Comparison of ENCODE assay signal across 7 cellular contexts in the genomic region with DNA sequence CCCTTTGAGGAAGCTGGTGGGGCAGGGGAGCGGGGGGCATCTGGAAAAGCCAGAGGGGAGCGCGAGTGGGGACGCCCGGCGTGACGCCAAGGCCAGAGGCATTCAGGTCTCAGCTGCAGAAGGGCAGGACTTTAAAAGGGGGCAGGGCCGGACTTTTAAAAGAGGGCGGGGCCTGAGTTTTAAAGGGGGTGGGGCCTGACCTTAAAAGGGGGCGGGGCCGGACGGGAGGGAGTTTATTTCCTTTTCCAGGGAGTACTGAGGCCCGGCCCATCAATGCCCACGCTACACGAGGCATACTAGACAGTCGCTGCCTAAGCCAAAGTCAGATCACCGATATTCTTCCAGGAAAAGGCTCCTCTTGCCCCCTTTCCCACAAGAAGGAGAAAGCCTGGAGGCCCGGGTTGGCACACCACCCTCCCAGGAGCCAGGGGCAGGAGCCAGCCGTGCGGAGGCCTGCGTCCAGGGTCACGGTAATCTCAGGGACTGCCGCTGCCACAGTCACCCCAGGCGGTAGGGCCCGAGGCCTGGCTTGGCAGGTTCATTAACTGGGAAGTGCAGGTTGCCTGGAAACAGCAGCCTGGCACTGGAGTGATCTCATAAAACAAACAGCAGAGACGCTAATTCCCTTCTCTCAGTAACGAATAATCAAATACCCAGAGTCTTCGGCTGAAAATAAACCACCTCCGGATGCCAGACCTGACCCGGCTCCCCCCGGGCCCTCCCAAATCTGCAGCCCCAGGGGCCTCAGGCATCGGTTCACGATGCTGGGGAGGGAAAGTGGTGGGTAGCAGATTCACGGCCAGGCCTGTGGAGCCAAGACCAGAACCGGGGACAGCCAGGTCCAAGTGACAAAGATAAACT.
DNase-seq lines count a peak whose midpoint lies in the region; ATAC-seq and TF ChIP-seq lines count a peak whose summit lies in the region.

No MANE protein-coding gene starts in this region.

- H3K27me3 ChIP-seq in psoas muscle (ENCODE audit: insufficient read depth in 3 of 3, low read length in 2 of 3): no peaks in the 10 kb centered on the region
- no peaks in the 10 kb centered on the region for H3K27me3 ChIP-seq in brain microvascular endothelial cell (replicated peaks)

- in situ Hi-C loops in SK-MEL-5 (cut with HindIII; ENCODE audit: low pct_unique_long_range_greater_than_20kb, low sequenced_read_pairs): no loop called here
- in situ Hi-C loops in brain microvascular endothelial cell (cut with HindIII; ENCODE audit: low pct_ligation_motif_present, low sequenced_read_pairs): no loop called here

- H3K36me3 ChIP-seq in psoas muscle (ENCODE audit: insufficient read depth in 1 of 2, low read depth in 1 of 2) (peaks cover 0 to 27% of the 10 kb centered on the region in 2 donors), brain microvascular endothelial cell (replicated peaks) (peaks cover 15% of the 10 kb centered on the region)

- DNase-seq in MV-4-11 (lab: John Stamatoyannopoulos, UW) (peak; percentile 13), SK-MEL-5 (ENCODE audit: low read depth, low spot score) (peak; percentile 20), head of caudate nucleus (peak in 23 of 42 donors; percentile 37 to 83 (median 64)), psoas muscle (peak; percentile 58 to 78), brain microvascular endothelial cell (no peak)

- H3K4me3 ChIP-seq in psoas muscle (peak overlapping the region; percentile 40), brain microvascular endothelial cell (ENCODE audit: low read depth, low read length) (no peak overlapping the region)

- TF ChIP-seq CTCF in psoas muscle (IDR thresholded peaks at IDR 0.05) (no peak), brain microvascular endothelial cell (IDR thresholded peaks at IDR 0.05; ENCODE audit: low read depth, low read length, missing control alignments) (no peak)

- H3K9me3 ChIP-seq in psoas muscle: no peaks in the 10 kb centered on the region

- peaks cover 12% of the 10 kb centered on the region for H3K4me1 ChIP-seq in psoas muscle

- intact Hi-C loops in head of caudate nucleus (cut with DNase I): no loop called here
- intact Hi-C loops in psoas muscle (cut with DNase I): no loop called here

- 30 to 36% (median 32%) methylated on average over 33 to 35 of the region's 35 CpGs for WGBS in psoas muscle, 3 donors

- ATAC-seq in psoas muscle: peak; percentile 81 to 92 (median 86)
- no peak for ATAC-seq in HG03457 (IDR thresholded peaks at IDR 0.05; ENCODE audit: unreplicated experiment)
- ATAC-seq in activated CD4-positive, CD25-positive, alpha-beta regulatory T cell treated with anti-CD3 and anti-CD28 coated beads, Interleukin-2, amount 50 U/mL, for 24 hours: no peak

- H3K27ac ChIP-seq in psoas muscle (peak overlapping the region; percentile 79), brain microvascular endothelial cell (no peak overlapping the region)

Comparison
In these comparisons a context has a peak if more than half of its experiments do, and no peak if none do; other contexts are left out.
1. ATAC-seq: peak in psoas muscle (4 of 4); none in HG03457 (single experiment) and activated CD4-positive, CD25-positive, alpha-beta regulatory T cell treated with anti-CD3 and anti-CD28 coated beads, Interleukin-2, amount 50 U/mL, for 24 hours (0 of 2).